ENCODE assay signal across 2 cellular contexts in genomic region chr19:12756150-12756883, GRCh38.
TF ChIP-seq lines count a peak whose summit lies in the region.

No MANE protein-coding gene starts in this region.

TF ChIP-seq in WTC11, 78 proteins besides CTCF, POLR2A, EP300 and RAD21:
- peak; percentile 46; the same call in 1 of the 2 replicates for TF ChIP-seq ZNF121 (CRISPR knock-in tag; IDR thresholded peaks at IDR 0.05)
- no peak for TF ChIP-seq ATF6 (CRISPR knock-in tag; IDR thresholded peaks at IDR 0.05)
TF ChIP-seq in WTC11: peak in this region for 1.

TF ChIP-seq in K562, 482 proteins besides CTCF, POLR2A, EP300 and RAD21:
- TF ChIP-seq NFE2L1 (tag; IDR thresholded peaks at IDR 0.05; ENCODE audit: borderline replicate concordance, low read depth) (no peak), XRCC5 (IDR thresholded peaks at IDR 0.05; ENCODE audit: low read depth, low read length) (no peak), E4F1 (CRISPR knock-in tag; IDR thresholded peaks at IDR 0.05; ENCODE audit: borderline replicate concordance) (no peak), USF1 (CRISPR knock-in tag; IDR thresholded peaks at IDR 0.05) (peak; percentile 78), USF2 (CRISPR knock-in tag; IDR thresholded peaks at IDR 0.05) (peak; percentile 71), TFAP4 (CRISPR knock-in tag; IDR thresholded peaks at IDR 0.05; ENCODE audit: borderline replicate concordance) (peak; percentile 43; the same call in 1 of the 2 replicates), SNAPC5 (CRISPR knock-in tag; IDR thresholded peaks at IDR 0.05) (no peak), ZNF121 (CRISPR knock-in tag; conservative IDR thresholded peaks at IDR 0.05) (peak; percentile 55; the same call in 1 of the 2 replicates), RERE (CRISPR knock-in tag; IDR thresholded peaks at IDR 0.05; ENCODE audit: borderline replicate concordance) (0 out of 2 replicates have a peak, but pooled peaks have one; percentile 38), ZBTB40 (IDR thresholded peaks at IDR 0.05) (no peak), ZBTB40 (CRISPR knock-in tag; IDR thresholded peaks at IDR 0.05) (no peak), KDM1A (IDR thresholded peaks at IDR 0.05) (peak; percentile 31 to 49; a peak in 3 of 4 replicates), TFE3 (CRISPR knock-in tag; IDR thresholded peaks at IDR 0.05) (peak; percentile 56), RCOR1 (IDR thresholded peaks at IDR 0.05; ENCODE audit: borderline replicate concordance in 1 of 2, low read depth in 2 of 2, low read length in 2 of 2) (peak in 1 of 2 experiments; percentile 57; a peak in 1 of 4 replicates), BHLHE40 (IDR thresholded peaks at IDR 0.05; ENCODE audit: low read length) (peak; percentile 54), CBFA2T3 (IDR thresholded peaks at IDR 0.05) (peak; percentile 27), ESRRA (IDR thresholded peaks at IDR 0.05; ENCODE audit: borderline replicate concordance, low read depth) (peak; percentile 62; the same call in 1 of the 2 replicates)
TF ChIP-seq in K562: peak in this region for 11.
